In the genomic region with DNA sequence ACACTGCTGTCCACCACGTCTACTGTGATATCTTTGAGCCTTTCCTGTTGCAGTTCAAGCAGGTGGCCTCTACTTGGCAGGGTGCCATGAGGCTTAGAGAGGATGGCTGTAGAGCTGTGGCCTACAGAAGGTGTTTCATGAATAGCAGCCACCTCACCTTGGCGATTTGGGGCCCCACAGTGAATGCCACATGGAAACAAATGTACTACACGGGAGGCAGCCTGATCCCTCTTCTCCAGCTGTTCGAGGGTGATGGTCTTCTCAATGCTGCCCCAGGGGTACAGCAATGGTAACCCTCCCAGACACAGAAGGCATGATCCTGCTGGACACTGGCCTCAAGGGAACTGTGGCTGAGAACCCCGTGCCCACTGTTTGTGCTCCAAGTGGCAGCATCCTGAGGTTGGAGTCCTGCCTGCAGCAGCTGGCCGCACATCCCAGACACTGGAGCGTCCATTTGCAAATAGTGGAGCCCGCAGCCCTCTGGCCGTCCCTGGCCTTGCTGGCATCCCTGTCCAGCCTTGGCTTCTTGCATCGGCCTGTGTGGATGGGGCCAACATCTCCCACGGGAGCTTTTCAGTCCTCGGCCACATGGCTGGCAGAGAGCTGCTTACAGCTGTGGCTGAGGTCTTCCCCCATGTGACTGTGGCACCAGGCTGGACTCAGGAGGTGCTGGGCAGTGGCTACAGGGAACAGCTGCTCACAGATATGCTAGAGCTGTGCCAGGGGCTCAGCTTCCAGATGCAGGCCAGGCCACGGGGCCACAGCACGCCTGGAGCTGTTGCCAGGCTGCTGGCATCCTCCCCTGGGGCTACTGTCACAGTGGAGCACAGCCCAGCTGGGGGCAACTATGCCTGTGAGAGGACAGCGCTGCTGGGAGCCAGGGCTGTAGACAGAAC, we compare ENCODE assay signal across 14 cellular contexts.
DNase-seq lines count a peak whose midpoint lies in the region; ATAC-seq, FAIRE-seq and TF ChIP-seq lines count a peak whose summit lies in the region.
"Had no signal": no experiment of that assay in that cellular context is flagged by ENCODE, and none has a peak within 500 bp of the region (broad histone marks: within the 10 kb centered on the region; RNA-seq: fewer than 3 reads in every experiment).

No MANE protein-coding gene starts in this region.

- no peaks in the 10 kb centered on the region for H3K4me1 Mint-ChIP-seq in activated T-cell treated with anti-CD3 and anti-CD28 coated beads, Interleukin-2, amount 50 U/mL, for 72 hours (ENCODE audit: low read depth)
- H3K4me1 Mint-ChIP-seq: IgD-negative memory B cell had no signal

- peaks cover 16% of the 10 kb centered on the region for H3K4me1 ChIP-seq in testis

- no peaks in the 10 kb centered on the region for H3K9me3 Mint-ChIP-seq in activated T-cell treated with anti-CD3 and anti-CD28 coated beads, Interleukin-2, amount 50 U/mL, for 72 hours
- H3K9me3 Mint-ChIP-seq: dendritic cell treated with granulocyte-macrophage colony-stimulating factor and Interleukin-4, amounts not matched to agents 40 ng/mL and 50 ng/mL, for 4 days; IgD-negative memory B cell had no signal

- no peak for TF ChIP-seq POLR2A in testis (IDR thresholded peaks at IDR 0.05)

- intact Hi-C loops in testis (cut with DNase I; ENCODE audit: low total_unique reads) = no loop called here

- no peak for ATAC-seq in activated T-cell treated with anti-CD3 and anti-CD28 coated beads, Interleukin-2, amount 50 U/mL, for 72 hours (replicated peaks in 1 of 2)

- H3K4me3 ChIP-seq in testis (no peak overlapping the region), H7 (ENCODE audit: insufficient read depth, low read depth, low read length) (no peak overlapping the region)

- no peaks in the 10 kb centered on the region for H3K36me3 Mint-ChIP-seq in activated T-cell treated with anti-CD3 and anti-CD28 coated beads, Interleukin-2, amount 50 U/mL, for 72 hours (ENCODE audit: insufficient read depth in 2 of 2)

- H3K27me3 Mint-ChIP-seq in activated T-cell treated with anti-CD3 and anti-CD28 coated beads, Interleukin-2, amount 50 U/mL, for 72 hours (ENCODE audit: low read depth) = peaks cover 18% of the 10 kb centered on the region

- no peak overlapping the region for H3K4me3 Mint-ChIP-seq in activated T-cell treated with anti-CD3 and anti-CD28 coated beads, Interleukin-2, amount 50 U/mL, for 72 hours
- H3K4me3 Mint-ChIP-seq: dendritic cell treated with granulocyte-macrophage colony-stimulating factor and Interleukin-4, amounts not matched to agents 40 ng/mL and 50 ng/mL, for 4 days had no signal

- FAIRE-seq in frontal cortex (lab: Jason Lieb, UNC) = peak; percentile 79
- FAIRE-seq: GM19239 had no signal

- H3K9me3 ChIP-seq in testis = no peaks in the 10 kb centered on the region

- no peak for TF ChIP-seq CTCF in testis (IDR thresholded peaks at IDR 0.05)

- peak overlapping the region in 1 of 2 donors; percentile 60 for H3K27ac ChIP-seq in testis

- DNase-seq in COLO668 (lab: John Stamatoyannopoulos, UW; ENCODE audit: unreplicated experiment) (peak; percentile 70), NCI-H2107 treated with DMSO at 0.1 percent for 48 hours (lab: John Stamatoyannopoulos, UW; ENCODE audit: unreplicated experiment) (peak; percentile 42), frontal cortex (ENCODE audit: low spot score in 2 of 2) (peak; percentile 53 to 61), pons (ENCODE audit: low spot score) (peak; percentile 95), NCI-H226 (no peak), testis (no peak), H7 (no peak)
- no peak for DNase-seq in activated T-cell treated with anti-CD3 and anti-CD28 coated beads, Interleukin-2, amount 50 U/mL, for 72 hours
- DNase-seq: activated CD4-positive, alpha-beta T cell treated with anti-CD3 and anti-CD28 coated beads, Interleukin-2, amount 50 U/mL, for 1 hour; activated naive CD4-positive, alpha-beta T cell treated with anti-CD3 and anti-CD28 coated beads, Interleukin-2, amount 50 U/mL, for 16 hours; NCI-H526 had no signal

- no peak overlapping the region for H3K27ac Mint-ChIP-seq in activated T-cell treated with anti-CD3 and anti-CD28 coated beads, Interleukin-2, amount 50 U/mL, for 72 hours
- H3K27ac Mint-ChIP-seq: dendritic cell treated with granulocyte-macrophage colony-stimulating factor and Interleukin-4, amounts not matched to agents 40 ng/mL and 50 ng/mL, for 4 days had no signal

- no peaks in the 10 kb centered on the region for H3K27me3 ChIP-seq in testis
- H3K27me3 ChIP-seq in H7 (ENCODE audit: control insufficient read depth, insufficient read depth, low read length) = no peaks in the 10 kb centered on the region

- no peaks in the 10 kb centered on the region for H3K36me3 ChIP-seq in testis (ENCODE audit: low read depth, missing control alignments)
- no peaks in the 10 kb centered on the region for H3K36me3 ChIP-seq in H7 (replicated peaks; ENCODE audit: control insufficient read depth, insufficient read depth, low read length)

- WGBS in testis, 2 donors = 56 to 68% methylated on average over 10 to 15 of the region's 15 CpGs

Comparison
In these comparisons a context has a peak if more than half of its experiments do, and no peak if none do; other contexts are left out.
1. DNase-seq: peak in COLO668 (single experiment), NCI-H2107 treated with DMSO at 0.1 percent for 48 hours (single experiment), frontal cortex (2 of 2) and pons (single experiment); none in NCI-H226 (single experiment), testis (single experiment), H7 (single experiment) and activated T-cell treated with anti-CD3 and anti-CD28 coated beads, Interleukin-2, amount 50 U/mL, for 72 hours (0 of 2).